ENCODE assay signal across 1 cellular context in genomic region chr17:82230627-82231311, GRCh38.
TF ChIP-seq lines count a peak whose summit lies in the region.

No MANE protein-coding gene starts in this region.

TF ChIP-seq in HepG2, 621 proteins besides CTCF, POLR2A, EP300 and RAD21 (continued from another document and continues in another):
- TF ChIP-seq, protein P1, sequence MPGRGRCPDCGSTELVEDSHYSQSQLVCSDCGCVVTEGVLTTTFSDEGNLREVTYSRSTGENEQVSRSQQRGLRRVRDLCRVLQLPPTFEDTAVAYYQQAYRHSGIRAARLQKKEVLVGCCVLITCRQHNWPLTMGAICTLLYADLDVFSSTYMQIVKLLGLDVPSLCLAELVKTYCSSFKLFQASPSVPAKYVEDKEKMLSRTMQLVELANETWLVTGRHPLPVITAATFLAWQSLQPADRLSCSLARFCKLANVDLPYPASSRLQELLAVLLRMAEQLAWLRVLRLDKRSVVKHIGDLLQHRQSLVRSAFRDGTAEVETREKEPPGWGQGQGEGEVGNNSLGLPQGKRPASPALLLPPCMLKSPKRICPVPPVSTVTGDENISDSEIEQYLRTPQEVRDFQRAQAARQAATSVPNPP (CRISPR knock-in tag; IDR thresholded peaks at IDR 0.05) = peak; percentile 83; the same call in 1 of the 2 replicates
- TF ChIP-seq RFXAP (CRISPR knock-in tag; IDR thresholded peaks at IDR 0.05; ENCODE audit: borderline replicate concordance) (peak; percentile 94), TFE3 (CRISPR knock-in tag; IDR thresholded peaks at IDR 0.05) (peak; percentile 83), ZNF383 (CRISPR knock-in tag; IDR thresholded peaks at IDR 0.05; ENCODE audit: borderline replicate concordance) (0 out of 2 replicates have a peak, but pooled peaks have one; percentile 58), ZNF205 (CRISPR knock-in tag; IDR thresholded peaks at IDR 0.05) (no peak), MEIS1 (CRISPR knock-in tag; IDR thresholded peaks at IDR 0.05; ENCODE audit: borderline replicate concordance) (peak; percentile 62; the same call in 1 of the 2 replicates), ZNF496 (CRISPR knock-in tag; IDR thresholded peaks at IDR 0.05; ENCODE audit: insufficient replicate concordance) (no peak), ZNF703 (CRISPR knock-in tag; IDR thresholded peaks at IDR 0.05; ENCODE audit: borderline replicate concordance) (peak; percentile 82; the same call in 1 of the 2 replicates), HMGA1 (CRISPR knock-in tag; conservative IDR thresholded peaks at IDR 0.05) (no peak), KLF13 (CRISPR knock-in tag; IDR thresholded peaks at IDR 0.05) (peak; percentile 33; the same call in 1 of the 2 replicates), HOXA5 (CRISPR knock-in tag; IDR thresholded peaks at IDR 0.05) (peak; percentile 99), IRF9 (CRISPR knock-in tag; IDR thresholded peaks at IDR 0.05; ENCODE audit: borderline replicate concordance) (no peak; the same call in 1 of the 2 replicates), KDM1A (CRISPR knock-in tag; IDR thresholded peaks at IDR 0.05) (peak; percentile 28; the same call in 1 of the 2 replicates), ZSCAN20 (CRISPR knock-in tag; IDR thresholded peaks at IDR 0.05; ENCODE audit: borderline replicate concordance) (peak; percentile 97), NPAS2 (CRISPR knock-in tag; IDR thresholded peaks at IDR 0.05; ENCODE audit: borderline replicate concordance) (no peak), ZNF432 (CRISPR knock-in tag; IDR thresholded peaks at IDR 0.05; ENCODE audit: borderline replicate concordance) (no peak), SNRNP70 (IDR thresholded peaks at IDR 0.05; ENCODE audit: low read depth, low read length) (no peak), GTF2F1 (IDR thresholded peaks at IDR 0.05; ENCODE audit: low read length) (no peak), RAD51 (IDR thresholded peaks at IDR 0.05; ENCODE audit: borderline replicate concordance) (no peak), NFKBIZ (CRISPR knock-in tag; IDR thresholded peaks at IDR 0.05) (no peak), RARG (CRISPR knock-in tag; IDR thresholded peaks at IDR 0.05; ENCODE audit: low read depth) (peak; percentile 95; the same call in 1 of the 2 replicates), JUNB (CRISPR knock-in tag; IDR thresholded peaks at IDR 0.05; ENCODE audit: borderline replicate concordance) (peak; percentile 76; the same call in 1 of the 2 replicates), HIVEP1 (CRISPR knock-in tag; IDR thresholded peaks at IDR 0.05) (peak; percentile 88), SMC3 (IDR thresholded peaks at IDR 0.05; ENCODE audit: low read length) (no peak), ZBTB4 (CRISPR knock-in tag; IDR thresholded peaks at IDR 0.05; ENCODE audit: borderline replicate concordance) (no peak; the same call in none of the 2 replicates), ZNF776 (CRISPR knock-in tag; IDR thresholded peaks at IDR 0.05) (peak; percentile 97), FOXO1 (CRISPR knock-in tag; IDR thresholded peaks at IDR 0.05) (peak; percentile 68), TRIM22 (IDR thresholded peaks at IDR 0.05) (no peak), ZFP36L1 (CRISPR knock-in tag; IDR thresholded peaks at IDR 0.05) (peak; percentile 97), CHD4 (IDR thresholded peaks at IDR 0.05; ENCODE audit: borderline replicate concordance, low read length) (no peak), ZNF326 (CRISPR knock-in tag; IDR thresholded peaks at IDR 0.05; ENCODE audit: borderline replicate concordance) (peak; percentile 63), IRX3 (CRISPR knock-in tag; IDR thresholded peaks at IDR 0.05; ENCODE audit: borderline replicate concordance, low read depth) (peak; percentile 96), MLXIP (CRISPR knock-in tag; IDR thresholded peaks at IDR 0.05; ENCODE audit: borderline replicate concordance) (peak; percentile 89; the same call in 1 of the 2 replicates), ZNF280D (CRISPR knock-in tag; IDR thresholded peaks at IDR 0.05) (peak; percentile 79; the same call in 1 of the 2 replicates), ARID2 (CRISPR knock-in tag; IDR thresholded peaks at IDR 0.05; ENCODE audit: borderline replicate concordance) (peak; percentile 90; the same call in 1 of the 2 replicates), ZNF629 (CRISPR knock-in tag; conservative IDR thresholded peaks at IDR 0.05) (peak; percentile 99), ZNF724P (CRISPR knock-in tag; IDR thresholded peaks at IDR 0.05; ENCODE audit: borderline replicate concordance) (no peak), PHB2 (IDR thresholded peaks at IDR 0.05; ENCODE audit: partially characterized antibody) (no peak), TP53 (CRISPR knock-in tag; conservative IDR thresholded peaks at IDR 0.05) (peak; percentile 90; the same call in 1 of the 2 replicates), LCORL (IDR thresholded peaks at IDR 0.05) (no peak), LCORL (CRISPR knock-in tag; IDR thresholded peaks at IDR 0.05) (peak; percentile 83), ZNF317 (CRISPR knock-in tag; IDR thresholded peaks at IDR 0.05) (peak; percentile 77)
- TF ChIP-seq, protein P2, sequence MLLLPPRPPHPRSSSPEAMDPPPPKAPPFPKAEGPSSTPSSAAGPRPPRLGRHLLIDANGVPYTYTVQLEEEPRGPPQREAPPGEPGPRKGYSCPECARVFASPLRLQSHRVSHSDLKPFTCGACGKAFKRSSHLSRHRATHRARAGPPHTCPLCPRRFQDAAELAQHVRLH (CRISPR knock-in tag; IDR thresholded peaks at IDR 0.05; ENCODE audit: borderline replicate concordance, low read depth) = peak; percentile 99
- TF ChIP-seq, protein P3, sequence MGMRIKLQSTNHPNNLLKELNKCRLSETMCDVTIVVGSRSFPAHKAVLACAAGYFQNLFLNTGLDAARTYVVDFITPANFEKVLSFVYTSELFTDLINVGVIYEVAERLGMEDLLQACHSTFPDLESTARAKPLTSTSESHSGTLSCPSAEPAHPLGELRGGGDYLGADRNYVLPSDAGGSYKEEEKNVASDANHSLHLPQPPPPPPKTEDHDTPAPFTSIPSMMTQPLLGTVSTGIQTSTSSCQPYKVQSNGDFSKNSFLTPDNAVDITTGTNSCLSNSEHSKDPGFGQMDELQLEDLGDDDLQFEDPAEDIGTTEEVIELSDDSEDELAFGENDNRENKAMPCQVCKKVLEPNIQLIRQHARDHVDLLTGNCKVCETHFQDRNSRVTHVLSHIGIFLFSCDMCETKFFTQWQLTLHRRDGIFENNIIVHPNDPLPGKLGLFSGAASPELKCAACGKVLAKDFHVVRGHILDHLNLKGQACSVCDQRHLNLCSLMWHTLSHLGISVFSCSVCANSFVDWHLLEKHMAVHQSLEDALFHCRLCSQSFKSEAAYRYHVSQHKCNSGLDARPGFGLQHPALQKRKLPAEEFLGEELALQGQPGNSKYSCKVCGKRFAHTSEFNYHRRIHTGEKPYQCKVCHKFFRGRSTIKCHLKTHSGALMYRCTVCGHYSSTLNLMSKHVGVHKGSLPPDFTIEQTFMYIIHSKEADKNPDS (CRISPR knock-in tag; IDR thresholded peaks at IDR 0.05) = peak; percentile 66
- TF ChIP-seq, protein P4, sequence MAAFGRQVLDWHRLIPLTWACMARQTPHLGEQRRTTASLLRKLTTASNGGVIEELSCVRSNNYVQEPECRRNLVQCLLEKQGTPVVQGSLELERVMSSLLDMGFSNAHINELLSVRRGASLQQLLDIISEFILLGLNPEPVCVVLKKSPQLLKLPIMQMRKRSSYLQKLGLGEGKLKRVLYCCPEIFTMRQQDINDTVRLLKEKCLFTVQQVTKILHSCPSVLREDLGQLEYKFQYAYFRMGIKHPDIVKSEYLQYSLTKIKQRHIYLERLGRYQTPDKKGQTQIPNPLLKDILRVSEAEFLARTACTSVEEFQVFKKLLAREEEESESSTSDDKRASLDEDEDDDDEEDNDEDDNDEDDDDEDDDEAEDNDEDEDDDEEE (CRISPR knock-in tag; IDR thresholded peaks at IDR 0.05) = peak; percentile 86
